Comparison of ENCODE assay signal across 1 cellular context in genomic region chr17:1733759-1734158, GRCh38.
TF ChIP-seq lines count a peak whose summit lies in the region.

No MANE protein-coding gene starts in this region.

TF ChIP-seq in K562, 482 proteins besides CTCF, POLR2A, EP300 and RAD21:
- TF ChIP-seq YY1 (IDR thresholded peaks at IDR 0.05; ENCODE audit: borderline replicate concordance in 1 of 3, control insufficient read depth in 1 of 3, extremely low read depth in 1 of 3, insufficient read depth in 3 of 3, insufficient read length in 1 of 3, insufficient replicate concordance in 2 of 3, low read depth in 1 of 3, low read length in 2 of 3) (no peak), ZNF518B (CRISPR knock-in tag; IDR thresholded peaks at IDR 0.05) (no peak), PKNOX1 (IDR thresholded peaks at IDR 0.05) (no peak), RBBP5 (IDR thresholded peaks at IDR 0.05; ENCODE audit: borderline replicate concordance, insufficient read depth, low read length, poor library complexity, severe bottlenecking) (no peak), FIP1L1 (IDR thresholded peaks at IDR 0.05; ENCODE audit: low read depth, low read length, poor library complexity, severe bottlenecking) (no peak), HDAC6 (IDR thresholded peaks at IDR 0.05; ENCODE audit: low read depth, low read length) (no peak), CHAMP1 (IDR thresholded peaks at IDR 0.05) (no peak), MAFK (IDR thresholded peaks at IDR 0.05; ENCODE audit: low read length) (no peak), IFI16 (CRISPR knock-in tag; IDR thresholded peaks at IDR 0.05) (no peak), MYC (IDR thresholded peaks at IDR 0.05; ENCODE audit: low read depth, low read length) (no peak), MYC (CRISPR knock-in tag; IDR thresholded peaks at IDR 0.05; ENCODE audit: borderline replicate concordance, low read depth) (no peak), ZBTB33 (CRISPR knock-in tag; IDR thresholded peaks at IDR 0.05) (peak; percentile 41; the same call in 1 of the 2 replicates), PML (IDR thresholded peaks at IDR 0.05; ENCODE audit: low read length) (no peak), POU5F1 (IDR thresholded peaks at IDR 0.05; ENCODE audit: borderline replicate concordance, low read depth, low read length, partially characterized antibody) (no peak), ZNF766 (CRISPR knock-in tag; conservative IDR thresholded peaks at IDR 0.05) (no peak), NFXL1 (CRISPR knock-in tag; IDR thresholded peaks at IDR 0.05) (no peak), POLR2G (IDR thresholded peaks at IDR 0.05; ENCODE audit: low read depth, low read length) (peak; percentile 50)
